ENCODE assay signal across 8 cellular contexts in genomic region chr17:38703742-38704644, GRCh38. TPM values are rescaled to one million over a fixed set of nuclear protein-coding genes. Genes with fewer than 3 reads are reported as not detected.
DNase-seq lines count a peak whose midpoint lies in the region; ATAC-seq and TF ChIP-seq lines count a peak whose summit lies in the region.

No MANE protein-coding gene starts in this region.

- WGBS in HUES64: under 1% methylated on average over 48 of the region's 52 CpGs

- H3K9me3 Mint-ChIP-seq in nephron: no peaks in the 10 kb centered on the region

- H3K27ac ChIP-seq in HUES64 (ENCODE audit: low read depth, low read length) (peak overlapping the region; percentile 41; the same call in 1 of the 2 replicates), OCI-LY1 (ENCODE audit: low read depth, low read length, poor library complexity, severe bottlenecking) (peak overlapping the region; percentile 90), fibroblast of lung (ENCODE audit: insufficient read depth, low read length) (peak overlapping the region; percentile 70), subcutaneous abdominal adipose tissue (ENCODE audit: low read depth, low read length) (peak overlapping the region; percentile 96)

- H3K9me2 ChIP-seq in OCI-LY1 (ENCODE audit: low read depth, low read length): no peaks in the 10 kb centered on the region

- peak; percentile 72 for DNase-seq in DMS153 treated with DMSO at 0.1 percent for 48 hours (lab: John Stamatoyannopoulos, UW; ENCODE audit: unreplicated experiment)
- DNase-seq in activated T-helper 1 cell treated with Interleukin-2 at 50 U/mL for 16 hours (ENCODE audit: low read depth): peak; percentile 63
- DNase-seq in fibroblast of lung (ENCODE audit: low read depth in 2 of 2): no peak

- H3K4me3 ChIP-seq in HUES64 (ENCODE audit: low read length): peak overlapping the region; percentile 62
- H3K4me3 ChIP-seq in OCI-LY1 (ENCODE audit: low read depth, low read length, poor library complexity, severe bottlenecking): peak overlapping the region; percentile 95
- peak overlapping the region; percentile 68 to 81 (median 70) for H3K4me3 ChIP-seq in fibroblast of lung (replicated peaks in 1 of 4; ENCODE audit: control extremely low read depth in 1 of 4, insufficient read depth in 1 of 4, low read depth in 3 of 4, low read length in 4 of 4)
- peak overlapping the region; percentile 77 to 90 (median 85) for H3K4me3 ChIP-seq in subcutaneous abdominal adipose tissue (ENCODE audit: low read depth in 1 of 5, low read length in 5 of 5)

- H3K4me3 Mint-ChIP-seq in nephron: peak overlapping the region; percentile 93 to 96 (median 95)

- H3K9ac ChIP-seq in HUES64 (ENCODE audit: low read depth, low read length) (no peak overlapping the region), OCI-LY1 (ENCODE audit: low read length) (peak overlapping the region; percentile 93), fibroblast of lung (ENCODE audit: insufficient read depth, low read length) (peak overlapping the region; percentile 66), subcutaneous abdominal adipose tissue (ENCODE audit: low read length in 5 of 5) (peak overlapping the region in 4 of 5 donors; percentile 80 to 94 (median 88))

- H3K4me1 Mint-ChIP-seq in nephron: peaks cover 64% of the 10 kb centered on the region

- H3K36me3 Mint-ChIP-seq in nephron (ENCODE audit: low read depth): peaks cover 10% of the 10 kb centered on the region

- no peaks in the 10 kb centered on the region for H4K20me1 ChIP-seq in OCI-LY1 (ENCODE audit: insufficient read depth, low read length)
- H4K20me1 ChIP-seq in fibroblast of lung (ENCODE audit: control insufficient read depth, extremely low read depth, insufficient read depth, low read length): no peaks in the 10 kb centered on the region

- H2AFZ ChIP-seq in OCI-LY1 (ENCODE audit: low read length) (no peak overlapping the region), fibroblast of lung (ENCODE audit: low read length) (peak overlapping the region; percentile 77)

- H3K79me2 ChIP-seq in OCI-LY1 (ENCODE audit: insufficient read depth, low read length) (0 out of 2 replicates have a peak, but pooled peaks cover 4% of the 10 kb centered on the region), fibroblast of lung (ENCODE audit: control insufficient read depth, insufficient read depth, low read length) (peaks cover 2% of the 10 kb centered on the region)

- H3K27me3 ChIP-seq in HUES64 (ENCODE audit: insufficient read depth, low read length): peaks cover 84% of the 10 kb centered on the region
- H3K27me3 ChIP-seq in OCI-LY1 (ENCODE audit: insufficient read depth, low read length): peaks cover 4% of the 10 kb centered on the region; the same call in 1 of the 2 replicates
- H3K27me3 ChIP-seq in fibroblast of lung (ENCODE audit: control insufficient read depth, insufficient read depth, low read length): no peaks in the 10 kb centered on the region
- H3K27me3 ChIP-seq in subcutaneous abdominal adipose tissue (ENCODE audit: control insufficient read depth in 5 of 5, insufficient read depth in 4 of 5, low read length in 5 of 5): no peaks in the 10 kb centered on the region

- peak overlapping the region; percentile 95 to 98 (median 97) for H3K27ac Mint-ChIP-seq in nephron

- TF ChIP-seq CTCF in OCI-LY1 (IDR thresholded peaks at IDR 0.05; ENCODE audit: low read length) (no peak), fibroblast of lung (conservative IDR thresholded peaks at IDR 0.05 in 1 of 2, IDR thresholded peaks at IDR 0.05 in 1 of 2; ENCODE audit: low read depth in 1 of 2, low read length in 2 of 2) (no peak), nephron (IDR thresholded peaks at IDR 0.05; ENCODE audit: unreplicated experiment in 3 of 3) (no peak)

- 0 out of 2 replicates have a peak, but pooled peaks cover 3% of the 10 kb centered on the region for H3K36me3 ChIP-seq in HUES64 (ENCODE audit: insufficient read depth, low read length)
- peaks cover 14% of the 10 kb centered on the region for H3K36me3 ChIP-seq in OCI-LY1 (ENCODE audit: insufficient read depth, low read length)
- H3K36me3 ChIP-seq in fibroblast of lung (ENCODE audit: control insufficient read depth, insufficient read depth, low read length): peaks cover 2% of the 10 kb centered on the region
- peaks cover 0 to 13% (median 10%) of the 10 kb centered on the region in 5 donors for H3K36me3 ChIP-seq in subcutaneous abdominal adipose tissue (ENCODE audit: control insufficient read depth in 5 of 5, insufficient read depth in 5 of 5, low read length in 5 of 5)

- H3K4me2 ChIP-seq in OCI-LY1 (ENCODE audit: low read length): peak overlapping the region; percentile 94
- H3K4me2 ChIP-seq in fibroblast of lung (ENCODE audit: extremely low read depth, insufficient read depth, low read length): peak overlapping the region; percentile 88

- H3K9me3 ChIP-seq in HUES64 (ENCODE audit: insufficient read depth, low read depth, low read length) (no peaks in the 10 kb centered on the region), OCI-LY1 (ENCODE audit: low read length) (no peaks in the 10 kb centered on the region), fibroblast of lung (ENCODE audit: control insufficient read depth, insufficient read depth, low read depth, low read length) (no peaks in the 10 kb centered on the region), subcutaneous abdominal adipose tissue (ENCODE audit: control insufficient read depth in 5 of 5, low read length in 5 of 5) (no peaks in the 10 kb centered on the region)

- H3K4me1 ChIP-seq in HUES64 (ENCODE audit: insufficient read depth, low read length) (peaks cover 26% of the 10 kb centered on the region), OCI-LY1 (ENCODE audit: insufficient read depth, low read length, severe bottlenecking) (peaks cover 39% of the 10 kb centered on the region), fibroblast of lung (ENCODE audit: control insufficient read depth, extremely low read depth, insufficient read depth, low read length) (peaks cover 9% of the 10 kb centered on the region), subcutaneous abdominal adipose tissue (ENCODE audit: control insufficient read depth in 5 of 5, insufficient read depth in 5 of 5, low read length in 5 of 5) (peaks cover 5 to 68% (median 56%) of the 10 kb centered on the region in 5 donors)

- peaks cover 27% of the 10 kb centered on the region for H3K27me3 Mint-ChIP-seq in nephron (ENCODE audit: low read depth)

- H3F3A ChIP-seq in OCI-LY1 (ENCODE audit: insufficient read depth, low read length): peaks cover 7% of the 10 kb centered on the region; the same call in 1 of the 2 replicates

- ATAC-seq in HG03095 (IDR thresholded peaks at IDR 0.05; ENCODE audit: unreplicated experiment): no peak

RNA-seq across cellular contexts. Expression of gene MLLT6, which starts 1.1 kb away (rescaled TPM):
- polyA plus RNA-seq in HUES64 (2013, experiment 1 of 2): 12.7 TPM
- 15.3 TPM for polyA plus RNA-seq in HUES64 (2013, experiment 2 of 2)
- 17.7 and 20.0 TPM in 2 replicates for total RNA-seq in fibroblast of lung
- 14.3 and 15.4 TPM in 2 replicates for polyA plus RNA-seq in fibroblast of lung
- 14.2 and 18.2 TPM in 2 replicates for polyA plus RNA-seq in fibroblast of lung (2012)
- polyA minus RNA-seq in fibroblast of lung (ENCODE audit: low replicate concordance): 17.6 and 34.5 TPM in 2 replicates

RNA-seq across cellular contexts. Expression of gene CISD3, which starts 26.1 kb away (rescaled TPM):
- polyA plus RNA-seq in HUES64 (2013, experiment 1 of 2): 10.7 TPM
- polyA plus RNA-seq in HUES64 (2013, experiment 2 of 2): 11.2 TPM
- total RNA-seq in fibroblast of lung: 4.0 and 4.4 TPM in 2 replicates
- polyA plus RNA-seq in fibroblast of lung: 5.7 and 7.6 TPM in 2 replicates
- 26.6 and 36.9 TPM in 2 replicates for polyA plus RNA-seq in fibroblast of lung (2012)
- 14.4 and 14.9 TPM in 2 replicates for polyA minus RNA-seq in fibroblast of lung (ENCODE audit: low replicate concordance)

RNA-seq across cellular contexts. Expression of gene EPOP, which starts 29.2 kb away (rescaled TPM):
- 12.2 TPM for polyA plus RNA-seq in HUES64 (2013, experiment 1 of 2)
- polyA plus RNA-seq in HUES64 (2013, experiment 2 of 2): 12.1 TPM
- 0.26 and 0.33 TPM in 2 replicates for total RNA-seq in fibroblast of lung
- polyA plus RNA-seq in fibroblast of lung: 0.14 and 0.24 TPM in 2 replicates
- 0.44 and 0.48 TPM in 2 replicates for polyA plus RNA-seq in fibroblast of lung (2012)
- 0.30 and 0.90 TPM in 2 replicates for polyA minus RNA-seq in fibroblast of lung (ENCODE audit: low replicate concordance)

RNA-seq across cellular contexts. Expression of gene PCGF2, which starts 44.1 kb away (rescaled TPM):
- polyA plus RNA-seq in HUES64 (2013, experiment 1 of 2): 56.6 TPM
- 57.9 TPM for polyA plus RNA-seq in HUES64 (2013, experiment 2 of 2)
- 2.3 and 4.0 TPM in 2 replicates for total RNA-seq in fibroblast of lung
- polyA plus RNA-seq in fibroblast of lung: 8.0 and 10.5 TPM in 2 replicates
- 35.7 and 39.0 TPM in 2 replicates for polyA plus RNA-seq in fibroblast of lung (2012)
- 34.4 and 47.9 TPM in 2 replicates for polyA minus RNA-seq in fibroblast of lung (ENCODE audit: low replicate concordance)

RNA-seq across cellular contexts. Expression of gene PSMB3, which starts 48.5 kb away (rescaled TPM):
- polyA plus RNA-seq in HUES64 (2013, experiment 1 of 2): 264 TPM
- polyA plus RNA-seq in HUES64 (2013, experiment 2 of 2): 279 TPM
- 215 and 299 TPM in 2 replicates for total RNA-seq in fibroblast of lung
- 210 and 334 TPM in 2 replicates for polyA plus RNA-seq in fibroblast of lung
- polyA plus RNA-seq in fibroblast of lung (2012): 196 and 333 TPM in 2 replicates
- 291 and 439 TPM in 2 replicates for polyA minus RNA-seq in fibroblast of lung (ENCODE audit: low replicate concordance)

Comparison
In these comparisons a context has a peak if more than half of its experiments do, and no peak if none do; other contexts are left out.
1. DNase-seq: peak in DMS153 treated with DMSO at 0.1 percent for 48 hours (single experiment) and activated T-helper 1 cell treated with Interleukin-2 at 50 U/mL for 16 hours (single experiment); none in fibroblast of lung (0 of 2).
2. H3K27ac ChIP-seq: peak in every context shown above with its lines; median percentile 96 in subcutaneous abdominal adipose tissue; 90 in OCI-LY1; 70 in fibroblast of lung; 41 in HUES64.
3. Peak in every context shown above with its lines, with median percentiles within 50 percentile points of each other: H3K4me3 ChIP-seq.